17 cellular contexts compared by ENCODE assay signal in genomic region chr19:45764947-45765346, GRCh38. TPM values are rescaled to one million over a fixed set of nuclear protein-coding genes. Genes with fewer than 3 reads are reported as not detected.
DNase-seq lines count a peak whose midpoint lies in the region; ATAC-seq and TF ChIP-seq lines count a peak whose summit lies in the region.
"Had no signal": no experiment of that assay in that cellular context is flagged by ENCODE, and none has a peak within 500 bp of the region (broad histone marks: within the 10 kb centered on the region; RNA-seq: fewer than 3 reads in every experiment).

No MANE protein-coding gene starts in this region.

- intact Hi-C loops in ascending aorta (cut with DNase I) = loop anchor here (5.0 kb wide), 1 partner anchor 183 kb away; the partner anchor contains the start of gene OPA3
- intact Hi-C loops in psoas muscle (cut with DNase I) = loop anchor here in 1 of 2 donors (5.0 kb wide), 1 partner anchor 33 kb away; the partner anchor contains the start of genes FBXO46 and MEIOSIN

- H3K27ac Mint-ChIP-seq in CD4-positive, CD25-positive, alpha-beta regulatory T cell = no peak overlapping the region
- H3K27ac Mint-ChIP-seq: activated CD4-positive, alpha-beta T cell treated with anti-CD3 and anti-CD28 coated beads, Interleukin-2, amount 10 ng/mL, durations not matched to agents 7 days and 5 days; naive thymus-derived CD8-positive, alpha-beta T cell had no signal

- H3K9me3 ChIP-seq in CD4-positive, CD25-positive, alpha-beta regulatory T cell (ENCODE audit: control insufficient read depth in 2 of 2, low read length in 2 of 2) = no peaks in the 10 kb centered on the region
- H3K9me3 ChIP-seq in ascending aorta (no peaks in the 10 kb centered on the region), iPS-20b (ENCODE audit: insufficient read depth, low read depth, low read length) (no peaks in the 10 kb centered on the region), psoas muscle (no peaks in the 10 kb centered on the region)
- H3K9me3 ChIP-seq: upper lobe of right lung had no signal

- WGBS in psoas muscle, 3 donors = 44 to 55% (median 48%) methylated on average over 9 to 10 of the region's 10 CpGs

- peak overlapping the region in 3 of 4 donors; percentile 65 to 77 (median 74) for H3K4me3 Mint-ChIP-seq in CD4-positive, CD25-positive, alpha-beta regulatory T cell
- H3K4me3 Mint-ChIP-seq: activated CD4-positive, alpha-beta T cell treated with anti-CD3 and anti-CD28 coated beads, Interleukin-2, amount 10 ng/mL, durations not matched to agents 7 days and 5 days had no signal

- H3K9me3 Mint-ChIP-seq in CD4-positive, CD25-positive, alpha-beta regulatory T cell = no peaks in the 10 kb centered on the region
- H3K9me3 Mint-ChIP-seq: activated CD4-positive, alpha-beta T cell treated with anti-CD3 and anti-CD28 coated beads, Interleukin-2, amount 10 ng/mL, durations not matched to agents 7 days and 5 days; naive thymus-derived CD8-positive, alpha-beta T cell had no signal

- peaks cover 19% of the 10 kb centered on the region for H3K4me1 ChIP-seq in CD4-positive, CD25-positive, alpha-beta regulatory T cell (ENCODE audit: control insufficient read depth, insufficient read depth, low read length, poor library complexity, severe bottlenecking)
- H3K4me1 ChIP-seq in ascending aorta = peaks cover 27 to 38% of the 10 kb centered on the region in 2 donors
- H3K4me1 ChIP-seq in iPS-20b (ENCODE audit: insufficient read depth, low read length) = peaks cover 16% of the 10 kb centered on the region; the same call in 1 of the 2 replicates
- H3K4me1 ChIP-seq in psoas muscle = peaks cover 34% of the 10 kb centered on the region

- H3K27me3 ChIP-seq in CD4-positive, CD25-positive, alpha-beta regulatory T cell (ENCODE audit: control insufficient read depth, insufficient read depth, low read length) = no peaks in the 10 kb centered on the region
- H3K27me3 ChIP-seq in ascending aorta (no peaks in the 10 kb centered on the region), iPS-20b (ENCODE audit: insufficient read depth, low read length) (no peaks in the 10 kb centered on the region; the same call in 1 of the 2 replicates), psoas muscle (ENCODE audit: insufficient read depth in 3 of 3, low read length in 2 of 3) (no peaks in the 10 kb centered on the region)
- H3K27me3 ChIP-seq: upper lobe of right lung had no signal

- H3K4me3 ChIP-seq in CD4-positive, CD25-positive, alpha-beta regulatory T cell (ENCODE audit: low read depth, low read length) = no peak overlapping the region
- H3K4me3 ChIP-seq in ascending aorta (peak overlapping the region in 1 of 2 donors; percentile 43), iPS-20b (ENCODE audit: low read length) (no peak overlapping the region; the same call in 1 of the 2 replicates), psoas muscle (peak overlapping the region; percentile 4)
- H3K4me3 ChIP-seq: dorsolateral prefrontal cortex, upper lobe of right lung had no signal

- H3K9ac ChIP-seq in iPS-20b (ENCODE audit: low read depth, low read length) = peak overlapping the region; percentile 8; the same call in 1 of the 2 replicates

- DNase-seq in CD4-positive, CD25-positive, alpha-beta regulatory T cell = no peak
- DNase-seq in ascending aorta (ENCODE audit: low spot score in 2 of 2) (no peak), psoas muscle (no peak), HUDEP-2 (lab: John Stamatoyannopoulos, UW; ENCODE audit: unreplicated experiment in 76 of 76) (no peak), iPS-NIHi11 (ENCODE audit: low spot score) (no peak), HK-2 (ENCODE audit: unreplicated experiment) (no peak)
- DNase-seq: activated CD4-positive, alpha-beta T cell treated with anti-CD3 and anti-CD28 coated beads, Interleukin-2, amount 10 ng/mL, durations not matched to agents 7 days and 5 days; amniotic stem cell; DMS53; dorsolateral prefrontal cortex; naive thymus-derived CD8-positive, alpha-beta T cell; NCI-H187; NCI-H526 treated with DMSO at 0.1 percent for 48 hours; stimulated activated CD4-positive, alpha-beta T cell treated with anti-CD3 and anti-CD28 coated beads, Interleukin-12 subunit alpha, Interleukin-12 subunit beta, amount 100 ng/mL, for 4 hours; upper lobe of right lung had no signal

- H3K27me3 Mint-ChIP-seq in CD4-positive, CD25-positive, alpha-beta regulatory T cell = peaks cover 9% of the 10 kb centered on the region

- ATAC-seq in CD4-positive, CD25-positive, alpha-beta regulatory T cell (ENCODE audit: low read depth in 2 of 2) = no peak
- ATAC-seq in psoas muscle (no peak), GM21367 (IDR thresholded peaks at IDR 0.05; ENCODE audit: unreplicated experiment) (no peak)
- ATAC-seq: naive thymus-derived CD8-positive, alpha-beta T cell; upper lobe of right lung had no signal

- peaks cover 0 to 7% (median 3%) of the 10 kb centered on the region in 4 donors for H3K4me1 Mint-ChIP-seq in CD4-positive, CD25-positive, alpha-beta regulatory T cell

- H3K36me3 Mint-ChIP-seq in CD4-positive, CD25-positive, alpha-beta regulatory T cell = no peaks in the 10 kb centered on the region
- H3K36me3 Mint-ChIP-seq: naive thymus-derived CD8-positive, alpha-beta T cell had no signal

- H3K36me3 ChIP-seq in CD4-positive, CD25-positive, alpha-beta regulatory T cell (ENCODE audit: control insufficient read depth, insufficient read depth, low read length) = no peaks in the 10 kb centered on the region
- H3K36me3 ChIP-seq in ascending aorta (no peaks in the 10 kb centered on the region), iPS-20b (ENCODE audit: insufficient read depth, low read depth, low read length) (no peaks in the 10 kb centered on the region), psoas muscle (ENCODE audit: insufficient read depth in 1 of 2, low read depth in 1 of 2) (peaks cover 0 to 6% of the 10 kb centered on the region in 2 donors)
- H3K36me3 ChIP-seq: upper lobe of right lung had no signal

- TF ChIP-seq CTCF in ascending aorta (IDR thresholded peaks at IDR 0.05) (no peak), psoas muscle (IDR thresholded peaks at IDR 0.05) (no peak)

- no peak overlapping the region for H3K27ac ChIP-seq in CD4-positive, CD25-positive, alpha-beta regulatory T cell (ENCODE audit: insufficient read depth, low read length, poor library complexity, severe bottlenecking)
- H3K27ac ChIP-seq in ascending aorta = peak overlapping the region; percentile 96
- H3K27ac ChIP-seq in iPS-20b (ENCODE audit: low read length) = no peak overlapping the region
- H3K27ac ChIP-seq in psoas muscle = peak overlapping the region; percentile 30
- H3K27ac ChIP-seq: upper lobe of right lung had no signal

RNA-seq across cellular contexts. Expression of gene SIX5, which starts 4.1 kb away (rescaled TPM):
- 1.3 TPM for total RNA-seq in CD4-positive, CD25-positive, alpha-beta regulatory T cell
- under 1 TPM in 3 of 4 donors, not detected in 1; 0.17 to 0.31 (median 0.20) TPM for polyA plus RNA-seq in CD4-positive, CD25-positive, alpha-beta regulatory T cell
- 39.2 TPM for total RNA-seq in ascending aorta
- total RNA-seq in psoas muscle = 10 to 100 TPM in 1 of 4 donors, 1 to 10 TPM in 3; 9.2 to 14.5 (median 9.4) TPM
- polyA plus RNA-seq in psoas muscle = 1 to 10 TPM; 7.0 to 9.1 (median 8.7) TPM

RNA-seq across cellular contexts. Expression of gene DMPK, which starts 17.3 kb away (rescaled TPM):
- total RNA-seq in CD4-positive, CD25-positive, alpha-beta regulatory T cell = 68.1 TPM
- 1 to 10 TPM in 3 of 4 donors, under 1 TPM in 1; 0.61 to 1.6 (median 1.5) TPM for polyA plus RNA-seq in CD4-positive, CD25-positive, alpha-beta regulatory T cell
- total RNA-seq in ascending aorta (76.8 TPM), psoas muscle (100 to 1,000 TPM; 132 to 617 (median 337) TPM)
- 10 to 100 TPM; 53.0 to 77.7 (median 77.0) TPM for polyA plus RNA-seq in psoas muscle

RNA-seq across cellular contexts. Expression of gene DMWD, which starts 27.7 kb away (rescaled TPM):
- total RNA-seq in CD4-positive, CD25-positive, alpha-beta regulatory T cell = 63.8 TPM
- 10 to 100 TPM; 13.5 to 18.3 (median 15.7) TPM for polyA plus RNA-seq in CD4-positive, CD25-positive, alpha-beta regulatory T cell
- total RNA-seq in ascending aorta (110 TPM), psoas muscle (100 to 1,000 TPM in 1 of 4 donors, 10 to 100 TPM in 3; 50.8 to 104 (median 66.9) TPM)
- 10 to 100 TPM; 38.4 to 61.8 (median 48.2) TPM for polyA plus RNA-seq in psoas muscle

RNA-seq across cellular contexts. Expression of gene MEIOSIN, which starts 31.7 kb away (rescaled TPM):
- total RNA-seq in CD4-positive, CD25-positive, alpha-beta regulatory T cell = not detected
- polyA plus RNA-seq in CD4-positive, CD25-positive, alpha-beta regulatory T cell = not detected
- total RNA-seq in ascending aorta = not detected
- not detected for total RNA-seq in psoas muscle
- polyA plus RNA-seq in psoas muscle = under 1 TPM in 1 of 3 donors, not detected in 2; 0.01 TPM
- total RNA-seq: activated CD4-positive, alpha-beta T cell treated with anti-CD3 and anti-CD28 coated beads, Interleukin-2, amount 10 ng/mL, durations not matched to agents 7 days and 5 days; naive thymus-derived CD8-positive, alpha-beta T cell; upper lobe of right lung had no signal
- polyA plus RNA-seq: naive thymus-derived CD8-positive, alpha-beta T cell had no signal

RNA-seq across cellular contexts. Expression of gene FBXO46, which starts 34.3 kb away (rescaled TPM):
- total RNA-seq in CD4-positive, CD25-positive, alpha-beta regulatory T cell = 26.5 TPM
- 10 to 100 TPM in 3 of 4 donors, 1 to 10 TPM in 1; 8.0 to 12.0 (median 10.5) TPM for polyA plus RNA-seq in CD4-positive, CD25-positive, alpha-beta regulatory T cell
- total RNA-seq in ascending aorta (27.5 TPM), psoas muscle (10 to 100 TPM in 2 of 4 donors, 1 to 10 TPM in 2; 6.4 to 13.0 (median 9.9) TPM)
- 1 to 10 TPM; 4.6 to 9.5 (median 5.0) TPM for polyA plus RNA-seq in psoas muscle

Comparison
In these comparisons a context has a peak if more than half of its experiments do, and no peak if none do; other contexts are left out.
1. H3K27ac ChIP-seq: peak in ascending aorta (2 of 2) and psoas muscle (single experiment); none in CD4-positive, CD25-positive, alpha-beta regulatory T cell (single experiment) and iPS-20b (single experiment).